In genomic region chrX:78708171-78708570, GRCh38 we compare ENCODE assay signal across 8 cellular contexts. TPM values are rescaled to one million over a fixed set of nuclear protein-coding genes. Genes with fewer than 3 reads are reported as not detected.
A peak's percentile ranks its signal among the peaks of the same experiment; 100 is the strongest.
DNase-seq lines count a peak whose midpoint lies in the region; ATAC-seq and TF ChIP-seq lines count a peak whose summit lies in the region.

No MANE protein-coding gene starts in this region.

- no peak overlapping the region for H3K4me2 ChIP-seq in neuronal stem cell (ENCODE audit: insufficient read depth, low read length, poor library complexity, severe bottlenecking)

- no peak overlapping the region for H3K4me3 ChIP-seq in BE2C (ENCODE audit: low read depth, low read length)
- no peak overlapping the region for H3K4me3 ChIP-seq in neuronal stem cell (ENCODE audit: low read length in 2 of 2)
- H3K4me3 ChIP-seq in ascending aorta = no peak overlapping the region

- H3K9me3 ChIP-seq in BE2C = no peaks in the 10 kb centered on the region
- no peaks in the 10 kb centered on the region for H3K9me3 ChIP-seq in neuronal stem cell (replicated peaks in 1 of 2; ENCODE audit: control insufficient read depth in 2 of 2, insufficient read depth in 1 of 2, low read depth in 1 of 2, low read length in 2 of 2)
- no peaks in the 10 kb centered on the region for H3K9me3 ChIP-seq in ascending aorta

- H3K4ac ChIP-seq in neuronal stem cell (ENCODE audit: low read length) = no peak overlapping the region

- no peak overlapping the region for H2BK12ac ChIP-seq in neuronal stem cell (ENCODE audit: low read length)

- H4K91ac ChIP-seq in neuronal stem cell (ENCODE audit: low read depth, low read length, poor library complexity) = no peak overlapping the region

- H3K4me1 ChIP-seq in BE2C = no peaks in the 10 kb centered on the region
- H3K4me1 ChIP-seq in neuronal stem cell (ENCODE audit: control insufficient read depth in 2 of 2, insufficient read depth in 1 of 2, low read depth in 1 of 2, low read length in 2 of 2) = no peaks in the 10 kb centered on the region
- H3K4me1 ChIP-seq in ascending aorta = no peaks in the 10 kb centered on the region

- no peak for ATAC-seq in HG03196 (IDR thresholded peaks at IDR 0.05; ENCODE audit: unreplicated experiment)
- ATAC-seq in GM21447 (IDR thresholded peaks at IDR 0.05; ENCODE audit: unreplicated experiment) = no peak

- H3K79me1 ChIP-seq in neuronal stem cell (ENCODE audit: low read depth, low read length) = no peaks in the 10 kb centered on the region

- no peak overlapping the region for H3K9ac ChIP-seq in neuronal stem cell (ENCODE audit: low read depth, low read length, poor library complexity)

- DNase-seq in BE2C (no peak), HFFc6 (peak; percentile 28), SW480 (ENCODE audit: low spot score) (peak; percentile 6), islet precursor cell (peak; percentile 56), neuronal stem cell (ENCODE audit: low spot score) (no peak), ascending aorta (ENCODE audit: low spot score in 2 of 2) (no peak)

- no peak overlapping the region for H3K27ac Mint-ChIP-seq in HFFc6

- no peak overlapping the region for H4K8ac ChIP-seq in neuronal stem cell (ENCODE audit: low read depth, low read length)

- H3K27ac ChIP-seq in neuronal stem cell (replicated peaks; ENCODE audit: low read length) (no peak overlapping the region), ascending aorta (no peak overlapping the region)

- H3K23ac ChIP-seq in neuronal stem cell (ENCODE audit: low read depth, low read length, poor library complexity) = no peak overlapping the region

- H3K14ac ChIP-seq in neuronal stem cell (ENCODE audit: low read length) = no peak overlapping the region

- H3K18ac ChIP-seq in neuronal stem cell (ENCODE audit: low read length) = no peak overlapping the region

- no peaks in the 10 kb centered on the region for H3K36me3 Mint-ChIP-seq in HFFc6 (ENCODE audit: low read depth)

- TF ChIP-seq CTCF in BE2C (IDR thresholded peaks at IDR 0.05; ENCODE audit: low read depth, low read length) (0 out of 2 replicates have a peak, but pooled peaks have one; percentile 4), HFFc6 (IDR thresholded peaks at IDR 0.05) (peak; percentile 73), ascending aorta (IDR thresholded peaks at IDR 0.05) (peak in 1 of 3 experiments; percentile 26)

- intact Hi-C loops in ascending aorta (cut with DNase I) = no loop called here

- H3K36me3 ChIP-seq in BE2C (no peaks in the 10 kb centered on the region), neuronal stem cell (replicated peaks in 1 of 2; ENCODE audit: control insufficient read depth in 2 of 2, insufficient read depth in 2 of 2, low read length in 2 of 2) (no peaks in the 10 kb centered on the region), ascending aorta (no peaks in the 10 kb centered on the region)

- H3K27me3 Mint-ChIP-seq in HFFc6 (ENCODE audit: insufficient read depth) = no peaks in the 10 kb centered on the region

- H3K9me3 Mint-ChIP-seq in HFFc6 = no peaks in the 10 kb centered on the region

- no peak overlapping the region for H2BK120ac ChIP-seq in neuronal stem cell (ENCODE audit: low read depth, low read length)

- H3K27me3 ChIP-seq in BE2C (no peaks in the 10 kb centered on the region), neuronal stem cell (ENCODE audit: control insufficient read depth in 3 of 3, insufficient read depth in 3 of 3, low read depth in 1 of 3, low read length in 3 of 3) (no peaks in the 10 kb centered on the region), ascending aorta (no peaks in the 10 kb centered on the region)

- no peak overlapping the region for H2AFZ ChIP-seq in neuronal stem cell (ENCODE audit: low read length)

- no peaks in the 10 kb centered on the region; the same call in 1 of the 2 replicates for H3K4me1 Mint-ChIP-seq in HFFc6 (ENCODE audit: low read depth)

- no CpG with 5 or more reads among the region's 3 CpGs for WGBS in neuronal stem cell (ENCODE audit: extremely low coverage in 2 of 2, insufficient read length in 2 of 2, insufficient replicate concordance in 1 of 2), 2 donors

- H2AK5ac ChIP-seq in neuronal stem cell (ENCODE audit: low read depth, low read length) = no peak overlapping the region

- no peak overlapping the region for H2BK5ac ChIP-seq in neuronal stem cell (ENCODE audit: low read length)

- no peak overlapping the region for H3K4me3 Mint-ChIP-seq in HFFc6

- no peak overlapping the region for H2BK15ac ChIP-seq in neuronal stem cell (ENCODE audit: low read length)

RNA-seq across cellular contexts. Expression of gene LPAR4, which starts 39.3 kb away (rescaled TPM):
- not detected for polyA plus RNA-seq in BE2C (2012; ENCODE audit: insufficient read depth, insufficient read length, low read depth)
- total RNA-seq in HFFc6 (2021; fragmentation: NEBNext Ultra II Directional; extraction: Animal tissue kit (Norgen Biotek cat#: 25700)) = not detected
- 70.8 TPM for polyA plus RNA-seq in neuronal stem cell (2013, experiment 1 of 2)
- polyA plus RNA-seq in neuronal stem cell (2013, experiment 2 of 2) = 74.2 TPM
- total RNA-seq in ascending aorta = not detected

RNA-seq across cellular contexts. Expression of gene RTL3, which starts 49.0 kb away (rescaled TPM):
- not detected for polyA plus RNA-seq in BE2C (2012; ENCODE audit: insufficient read depth, insufficient read length, low read depth)
- total RNA-seq in HFFc6 (2021; fragmentation: NEBNext Ultra II Directional; extraction: Animal tissue kit (Norgen Biotek cat#: 25700)) = under 1 TPM; 0.21 to 0.62 (median 0.44) TPM
- polyA plus RNA-seq in neuronal stem cell (2013, experiment 1 of 2) = not detected
- not detected for polyA plus RNA-seq in neuronal stem cell (2013, experiment 2 of 2)
- total RNA-seq in ascending aorta = not detected

Comparison
In these comparisons a context has a peak if more than half of its experiments do, and no peak if none do; other contexts are left out.
1. DNase-seq: peak in HFFc6 (single experiment), SW480 (single experiment) and islet precursor cell (single experiment); none in BE2C (single experiment), neuronal stem cell (single experiment) and ascending aorta (0 of 2).